Comparison of ENCODE assay signal across 9 cellular contexts in genomic region chr19:49004133-49004532, GRCh38. TPM values are rescaled to one million over a fixed set of nuclear protein-coding genes. Genes with fewer than 3 reads are reported as not detected.
"Had no signal": no experiment of that assay in that cellular context is flagged by ENCODE, and none has a peak within 500 bp of the region (broad histone marks: within the 10 kb centered on the region; RNA-seq: fewer than 3 reads in every experiment).

No MANE protein-coding gene starts in this region.

- FAIRE-seq: G401.6, GM12878, GM12891, GM12892, GM18507, GM19239 had no signal

- ATAC-seq: GM12878 had no signal

- DNase-seq: GDM1, GF-D8 had no signal

- H3K4me3 ChIP-seq: GM12878 had no signal

RNA-seq across cellular contexts. Expression of gene LHB, which starts 12.8 kb away (rescaled TPM):
- total RNA-seq: G401 had no signal

RNA-seq across cellular contexts. Expression of gene CGB3, which starts 20.0 kb away (rescaled TPM):
- total RNA-seq: G401, GM12878 had no signal
- polyA plus RNA-seq: GM12878 had no signal

RNA-seq across cellular contexts. Expression of gene CGB2, which starts 27.6 kb away (rescaled TPM):
- total RNA-seq: G401, GM12878 had no signal
